In genomic region chr17:18992454-18993130, GRCh38 we compare ENCODE assay signal across 10 cellular contexts. TPM values are rescaled to one million over a fixed set of nuclear protein-coding genes. Genes with fewer than 3 reads are reported as not detected.
DNase-seq lines count a peak whose midpoint lies in the region; ATAC-seq and TF ChIP-seq lines count a peak whose summit lies in the region.
"Had no signal": no experiment of that assay in that cellular context is flagged by ENCODE, and none has a peak within 500 bp of the region (broad histone marks: within the 10 kb centered on the region; RNA-seq: fewer than 3 reads in every experiment).

No MANE protein-coding gene starts in this region.

- peaks cover 17% of the 10 kb centered on the region for H3K4me1 ChIP-seq in BLaER1
- peaks cover 10 to 35% (median 15%) of the 10 kb centered on the region in 4 donors for H3K4me1 ChIP-seq in Peyer's patch

- ATAC-seq in HG03457 (IDR thresholded peaks at IDR 0.05; ENCODE audit: unreplicated experiment), result no peak

- H3K9me3 ChIP-seq in BLaER1 (peaks cover 23% of the 10 kb centered on the region), Peyer's patch (no peaks in the 10 kb centered on the region)

- H3K9ac ChIP-seq in BLaER1, result no peak overlapping the region

- DNase-seq in GM12865 (ENCODE audit: low read depth), result peak; percentile 56
- DNase-seq in Peyer's patch, result peak in 2 of 3 donors; percentile 85 to 86
- peak; percentile 71 for DNase-seq in germinal center (ENCODE audit: low spot score)
- DNase-seq in kidney glomerular epithelial cell (lab: John Stamatoyannopoulos, UW), result no peak
- DNase-seq in inferior parietal cortex (ENCODE audit: extremely low spot score), result no peak
- no peak for DNase-seq in activated CD4-positive, CD25-positive, alpha-beta regulatory T cell treated with anti-CD3 and anti-CD28 coated beads, Interleukin-2, amount 50 U/mL, for 72 hours
- DNase-seq: effector CD4-positive, alpha-beta T cell had no signal

- TF ChIP-seq CTCF in GM12865 (IDR thresholded peaks at IDR 0.05; ENCODE audit: insufficient read depth, low read depth, low read length, missing control alignments) (no peak), Peyer's patch (IDR thresholded peaks at IDR 0.05) (no peak)

- no peak for TF ChIP-seq POLR2A in Peyer's patch (IDR thresholded peaks at IDR 0.05)

- H4K20me1 ChIP-seq in BLaER1, result peaks cover 20% of the 10 kb centered on the region; the same call in 1 of the 2 replicates

- no peak overlapping the region for H3K27ac ChIP-seq in BLaER1
- no peak overlapping the region for H3K27ac ChIP-seq in Peyer's patch
- H3K27ac ChIP-seq: C4-2B had no signal

- H3K36me3 ChIP-seq in BLaER1 (no peaks in the 10 kb centered on the region), Peyer's patch (peaks cover 0 to 10% (median 0%) of the 10 kb centered on the region in 3 donors)

- H3K4me2 ChIP-seq in BLaER1, result peak overlapping the region; percentile 77

- H3K4me3 ChIP-seq in BLaER1 (no peak overlapping the region), GM12865 (ENCODE audit: low read depth, low read length) (no peak overlapping the region), Peyer's patch (no peak overlapping the region)

- peaks cover 30% of the 10 kb centered on the region for H3K27me3 ChIP-seq in BLaER1
- no peaks in the 10 kb centered on the region for H3K27me3 ChIP-seq in Peyer's patch

RNA-seq across cellular contexts. Expression of gene FAM83G, which starts 12.0 kb away (rescaled TPM):
- total RNA-seq in Peyer's patch, result 10 to 100 TPM in 3 of 4 donors, 1 to 10 TPM in 1; 9.9 to 48.4 (median 37.4) TPM

RNA-seq across cellular contexts. Expression of gene SLC5A10, which starts 40.6 kb away (rescaled TPM):
- not detected for total RNA-seq in Peyer's patch

RNA-seq across cellular contexts. Expression of gene GRAP, which starts 54.2 kb away (rescaled TPM):
- total RNA-seq in Peyer's patch, result 10 to 100 TPM in 1 of 4 donors, 1 to 10 TPM in 3; 3.0 to 85.0 (median 3.2) TPM

Comparison
In these comparisons a context has a peak if more than half of its experiments do, and no peak if none do; other contexts are left out.
1. DNase-seq: peak in GM12865 (single experiment), Peyer's patch (2 of 3) and germinal center (single experiment); none in kidney glomerular epithelial cell (single experiment), inferior parietal cortex (single experiment) and activated CD4-positive, CD25-positive, alpha-beta regulatory T cell treated with anti-CD3 and anti-CD28 coated beads, Interleukin-2, amount 50 U/mL, for 72 hours (single experiment).